9 cellular contexts compared by ENCODE assay signal in the genomic region with DNA sequence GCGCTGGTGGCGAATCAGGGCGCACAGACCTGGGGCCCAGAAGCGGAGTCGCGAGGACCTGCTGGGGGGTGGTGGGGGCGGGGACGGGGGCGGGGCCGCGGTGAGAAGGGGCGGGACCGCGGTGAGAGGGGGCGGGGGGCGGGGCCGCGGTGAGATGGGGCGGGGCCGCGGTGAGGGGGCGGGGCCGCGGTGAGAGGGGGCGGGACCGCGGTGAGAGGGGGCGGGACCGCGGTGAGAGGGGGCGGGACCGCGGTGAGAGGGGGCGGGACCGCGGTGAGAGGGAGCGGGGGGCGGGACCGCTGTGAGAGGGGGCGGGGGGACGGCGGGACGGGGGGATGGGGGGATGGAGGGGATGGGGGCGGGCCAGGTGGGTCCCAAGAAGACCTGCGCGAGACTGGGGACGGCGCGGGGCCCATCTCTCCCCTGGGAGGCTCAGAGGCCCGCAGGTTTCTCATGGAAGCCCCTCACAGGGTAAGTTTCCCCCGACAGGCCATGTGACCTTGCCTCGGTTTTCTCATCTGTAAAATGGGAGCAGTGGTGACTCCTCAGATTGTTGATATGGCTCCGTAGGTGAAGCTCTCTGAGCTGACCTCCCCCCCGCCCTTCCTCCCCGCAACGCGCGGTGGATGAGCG. TPM values are rescaled to one million over a fixed set of nuclear protein-coding genes. Genes with fewer than 3 reads are reported as not detected.
DNase-seq lines count a peak whose midpoint lies in the region; ATAC-seq, FAIRE-seq and TF ChIP-seq lines count a peak whose summit lies in the region.
"Had no signal": no experiment of that assay in that cellular context is flagged by ENCODE, and none has a peak within 500 bp of the region (broad histone marks: within the 10 kb centered on the region; RNA-seq: fewer than 3 reads in every experiment).

No MANE protein-coding gene starts in this region.

- H3K9ac ChIP-seq in HepG2 (ENCODE audit: insufficient read depth, low read depth, low read length) = peak overlapping the region; percentile 54; the same call in 1 of the 2 replicates

- no peaks in the 10 kb centered on the region for H3K79me2 ChIP-seq in HepG2 (ENCODE audit: insufficient read depth, low read length)

- TF ChIP-seq CTCF in coronary artery (IDR thresholded peaks at IDR 0.05) (no peak), HepG2 (CRISPR knock-in tag; IDR thresholded peaks at IDR 0.05) (no peak), tibial nerve (IDR thresholded peaks at IDR 0.05) (no peak)

- no TSS peak for BruUV-seq in HepG2 (replicated peaks; lab: Mats Ljungman, UMichigan)

- no peaks in the 10 kb centered on the region for H3K36me3 Mint-ChIP-seq in stimulated activated memory B cell treated with anti-CD40 and anti-IgM and Interleukin-4, amounts not matched to agents 10 μg/mL and 1 μg/mL and 100 μg/mL, for 72 hours

- FAIRE-seq in HepG2 (lab: Jason Lieb, UNC) = no peak

- no peak for TF ChIP-seq POLR2A in HepG2 (IDR thresholded peaks at IDR 0.05; ENCODE audit: insufficient read depth in 1 of 2, low read depth in 2 of 2, low read length in 2 of 2)
- TF ChIP-seq POLR2A in tibial nerve (IDR thresholded peaks at IDR 0.05) = no peak

- CTCF ChIA-PET in HepG2 (lab: Yijun Ruan, JAX; ENCODE audit: low intra/inter-chr PET ratio, low total read pairs) = no interaction called here

- H2AFZ ChIP-seq in HepG2 (ENCODE audit: low read length) = no peak overlapping the region

- TF ChIP-seq EP300 in HepG2 (IDR thresholded peaks at IDR 0.05; ENCODE audit: low read depth in 2 of 2, low read length in 2 of 2) (no peak), HepG2 (CRISPR knock-in tag; IDR thresholded peaks at IDR 0.05; ENCODE audit: borderline replicate concordance) (no peak), tibial nerve (IDR thresholded peaks at IDR 0.05) (no peak)

- peaks cover 41% of the 10 kb centered on the region for H3K4me1 ChIP-seq in HepG2 (ENCODE audit: insufficient read depth, low read length)
- H3K4me1 ChIP-seq in tibial nerve = peaks cover 0 to 20% (median 11%) of the 10 kb centered on the region in 4 donors

- WGBS in HepG2 (ENCODE audit: low lambda C conversion rate) = 51% methylated on average over 59 of the region's 59 CpGs
- 28 to 33% methylated on average over 21 to 23 of the region's 59 CpGs for WGBS in tibial nerve, 2 donors

- peaks cover 6% of the 10 kb centered on the region in 2 experiments for H3K36me3 ChIP-seq in HepG2 (replicated peaks in 1 of 2; ENCODE audit: control insufficient read depth in 1 of 2, insufficient read depth in 2 of 2, low read length in 2 of 2)
- H3K36me3 ChIP-seq in tibial nerve = peaks cover 0 to 7% (median 0%) of the 10 kb centered on the region in 3 donors

- H3K4me3 ChIP-seq in coronary artery (peak overlapping the region; percentile 71), HepG2 (replicated peaks in 1 of 3; ENCODE audit: insufficient read depth in 1 of 3, low read depth in 2 of 3, low read length in 3 of 3) (peak overlapping the region; percentile 38 to 63 (median 50); a peak in 5 of 6 replicates), tibial nerve (peak overlapping the region; percentile 40 to 61 (median 50))

- intact Hi-C loops in HepG2 (cut with micrococcal nuclease; ENCODE audit: unreplicated experiment) = no loop called here

- H3K9me3 ChIP-seq in HepG2 (ENCODE audit: low read length) = no peaks in the 10 kb centered on the region
- H3K9me3 ChIP-seq in tibial nerve = no peaks in the 10 kb centered on the region

- H3K4me2 ChIP-seq in HepG2 (ENCODE audit: low read depth, low read length) = peak overlapping the region; percentile 83

- no peaks in the 10 kb centered on the region for H4K20me1 ChIP-seq in HepG2 (ENCODE audit: insufficient read depth, low read length)

- TF ChIP-seq RAD21 in HepG2 (CRISPR knock-in tag; IDR thresholded peaks at IDR 0.05) = no peak

- H3K4me3 Mint-ChIP-seq in stimulated activated memory B cell treated with anti-CD40 and anti-IgM and Interleukin-4, amounts not matched to agents 10 μg/mL and 1 μg/mL and 100 μg/mL, for 72 hours = no peak overlapping the region

- H3K27me3 Mint-ChIP-seq in stimulated activated memory B cell treated with anti-CD40 and anti-IgM and Interleukin-4, amounts not matched to agents 10 μg/mL and 1 μg/mL and 100 μg/mL, for 72 hours = peaks cover 56% of the 10 kb centered on the region

- H3K9me3 Mint-ChIP-seq in stimulated activated memory B cell treated with anti-CD40 and anti-IgM and Interleukin-4, amounts not matched to agents 10 μg/mL and 1 μg/mL and 100 μg/mL, for 72 hours = no peaks in the 10 kb centered on the region

- in situ Hi-C loops in HepG2 (cut with HindIII; ENCODE audit: extremely low pct_ligation_motif_present, low pct_unique_long_range_greater_than_20kb) = no loop called here

- no peak overlapping the region for H3K27ac Mint-ChIP-seq in stimulated activated memory B cell treated with anti-CD40 and anti-IgM and Interleukin-4, amounts not matched to agents 10 μg/mL and 1 μg/mL and 100 μg/mL, for 72 hours

- POLR2A ChIA-PET in HepG2 (lab: Yijun Ruan, JAX) = interaction anchor here (1.1 kb wide), 1 partner anchor 10 kb away, joined by 4 read pairs; no protein-coding TSS in a partner anchor

- peak; percentile 28 for DNase-seq in activated T-cell treated with anti-CD3 and anti-CD28 coated beads, Interleukin-2, amount 50 U/mL, for 1 hour
- DNase-seq in activated T-cell treated with anti-CD3 and anti-CD28 coated beads for 4 hours = no peak
- peak; percentile 62 for DNase-seq in coronary artery (ENCODE audit: low spot score)
- DNase-seq in HepG2 (ENCODE audit: low spot score) = no peak
- DNase-seq in tibial nerve (ENCODE audit: low spot score in 2 of 2) = no peak
- DNase-seq in kidney tubule cell (ENCODE audit: low spot score) = no peak

- ATAC-seq in HepG2 = no peak; the same call in 2 of the 3 replicates
- no peak for ATAC-seq in stimulated activated memory B cell treated with anti-CD40 and anti-IgM and Interleukin-4, amounts not matched to agents 10 μg/mL and 1 μg/mL and 100 μg/mL, for 72 hours
- no peak for ATAC-seq in GM19452 (IDR thresholded peaks at IDR 0.05; ENCODE audit: unreplicated experiment)

- H3K27me3 ChIP-seq in HepG2 (ENCODE audit: control insufficient read depth in 1 of 2, insufficient read depth in 2 of 2, low read length in 2 of 2) (no peaks in the 10 kb centered on the region), tibial nerve (peaks cover 0 to 5% of the 10 kb centered on the region in 2 donors)

- peaks cover 9% of the 10 kb centered on the region for H3K4me1 Mint-ChIP-seq in stimulated activated memory B cell treated with anti-CD40 and anti-IgM and Interleukin-4, amounts not matched to agents 10 μg/mL and 1 μg/mL and 100 μg/mL, for 72 hours

- H3K27ac ChIP-seq in coronary artery = peak overlapping the region in 1 of 2 donors; percentile 55
- H3K27ac ChIP-seq in HepG2 (ENCODE audit: extremely low read length, insufficient read depth, low read length) = no peak overlapping the region
- peak overlapping the region; percentile 42 to 83 (median 74) for H3K27ac ChIP-seq in tibial nerve

RNA-seq across cellular contexts. Expression of a gene that starts 28.6 kb away (rescaled TPM):
- total RNA-seq in HepG2 (2016; rRNA removed; fragmentation: Illumina TruSeq; extraction: Trizol) (13.0 and 17.0 TPM in 2 replicates), tibial nerve (1 to 10 TPM in 3 of 4 donors, under 1 TPM in 1; 0.42 to 2.6 (median 1.3) TPM)
- 18.8 and 21.7 TPM in 2 replicates for total RNA-seq in HepG2 (2016; cell fraction: cytosol; rRNA removed; fragmentation: Illumina TruSeq; extraction: Trizol; ENCODE audit: low read depth)
- 11.4 and 16.1 TPM in 2 replicates for total RNA-seq in HepG2 (2016; cell fraction: insoluble cytoplasmic fraction; rRNA removed; fragmentation: Illumina TruSeq; extraction: Trizol)
- 40.2 and 47.3 TPM in 2 replicates for total RNA-seq in HepG2 (2016; cell fraction: membrane; rRNA removed; fragmentation: Illumina TruSeq; extraction: Trizol)
- total RNA-seq in HepG2 (2016; cell fraction: nucleus; rRNA removed; fragmentation: Illumina TruSeq; extraction: Trizol) = 7.6 and 10.0 TPM in 2 replicates
- 40.4 and 51.0 TPM in 2 replicates for polyA plus RNA-seq in HepG2 (2011; rRNA removed)
- 44.2 and 56.2 TPM in 2 replicates for polyA plus RNA-seq in HepG2 (2011; cell fraction: cytosol; rRNA removed)
- polyA plus RNA-seq in HepG2 (2011; cell fraction: nucleus; rRNA removed) = 31.7 and 32.2 TPM in 2 replicates
- 16.4 and 30.0 TPM in 2 replicates for polyA plus RNA-seq in HepG2 (2012)
- polyA plus RNA-seq in HepG2 (2016; cell fraction: cytosol; fragmentation: Illumina TruSeq; extraction: Trizol; ENCODE audit: low read depth) = 60.8 and 72.2 TPM in 2 replicates
- polyA plus RNA-seq in HepG2 (2016; cell fraction: insoluble cytoplasmic fraction; fragmentation: Illumina TruSeq; extraction: Trizol; ENCODE audit: low read depth) = 33.1 and 40.9 TPM in 2 replicates
- 102 TPM in 2 replicates for polyA plus RNA-seq in HepG2 (2016; cell fraction: membrane; fragmentation: Illumina TruSeq; extraction: Trizol; ENCODE audit: low read depth)
- polyA plus RNA-seq in HepG2 (2016; cell fraction: nucleus; fragmentation: Illumina TruSeq; extraction: Trizol; ENCODE audit: insufficient read depth, low read depth) = 31.0 and 33.1 TPM in 2 replicates
- polyA minus RNA-seq in HepG2 (2011; rRNA and poly(A)+ RNA removed; ENCODE audit: low replicate concordance) = 5.9 and 53.2 TPM in 2 replicates
- 23.0 and 26.9 TPM in 2 replicates for polyA minus RNA-seq in HepG2 (2011; cell fraction: cytosol; rRNA and poly(A)+ RNA removed)
- polyA minus RNA-seq in HepG2 (2011; cell fraction: nucleus; rRNA and poly(A)+ RNA removed) = 9.8 and 13.2 TPM in 2 replicates

RNA-seq across cellular contexts. Expression of a gene that starts 29.3 kb away (rescaled TPM):
- total RNA-seq in HepG2 (2016; rRNA removed; fragmentation: Illumina TruSeq; extraction: Trizol) (not detected in 2 replicates), tibial nerve (not detected)
- total RNA-seq in HepG2 (2016; cell fraction: cytosol; rRNA removed; fragmentation: Illumina TruSeq; extraction: Trizol; ENCODE audit: low read depth) = not detected in 2 replicates
- total RNA-seq in HepG2 (2016; cell fraction: insoluble cytoplasmic fraction; rRNA removed; fragmentation: Illumina TruSeq; extraction: Trizol) = not detected in 2 replicates
- not detected in 2 replicates for total RNA-seq in HepG2 (2016; cell fraction: membrane; rRNA removed; fragmentation: Illumina TruSeq; extraction: Trizol)
- not detected in 2 replicates for total RNA-seq in HepG2 (2016; cell fraction: nucleus; rRNA removed; fragmentation: Illumina TruSeq; extraction: Trizol)
- polyA plus RNA-seq in HepG2 (2011; rRNA removed) = 0.03 TPM in 1 of 2 replicates, not detected in the other
- polyA plus RNA-seq in HepG2 (2011; cell fraction: cytosol; rRNA removed) = not detected in 2 replicates
- polyA plus RNA-seq in HepG2 (2011; cell fraction: nucleus; rRNA removed) = not detected in 2 replicates
- polyA plus RNA-seq in HepG2 (2012) = not detected in 2 replicates
- not detected in 2 replicates for polyA plus RNA-seq in HepG2 (2016; cell fraction: cytosol; fragmentation: Illumina TruSeq; extraction: Trizol; ENCODE audit: low read depth)
- polyA plus RNA-seq in HepG2 (2016; cell fraction: insoluble cytoplasmic fraction; fragmentation: Illumina TruSeq; extraction: Trizol; ENCODE audit: low read depth) = not detected in 2 replicates
- polyA plus RNA-seq in HepG2 (2016; cell fraction: membrane; fragmentation: Illumina TruSeq; extraction: Trizol; ENCODE audit: low read depth) = not detected in 2 replicates
- not detected in 2 replicates for polyA plus RNA-seq in HepG2 (2016; cell fraction: nucleus; fragmentation: Illumina TruSeq; extraction: Trizol; ENCODE audit: insufficient read depth, low read depth)
- polyA minus RNA-seq in HepG2 (2011; rRNA and poly(A)+ RNA removed; ENCODE audit: low replicate concordance) = not detected in 2 replicates
- polyA minus RNA-seq in HepG2 (2011; cell fraction: cytosol; rRNA and poly(A)+ RNA removed) = not detected in 2 replicates
- 0.13 TPM in 1 of 2 replicates, not detected in the other for polyA minus RNA-seq in HepG2 (2011; cell fraction: nucleus; rRNA and poly(A)+ RNA removed)
- total RNA-seq: HT1080 had no signal

Comparison
In these comparisons a context has a peak if more than half of its experiments do, and no peak if none do; other contexts are left out.
1. DNase-seq: peak in activated T-cell treated with anti-CD3 and anti-CD28 coated beads, Interleukin-2, amount 50 U/mL, for 1 hour (single experiment) and coronary artery (single experiment); none in activated T-cell treated with anti-CD3 and anti-CD28 coated beads for 4 hours (single experiment), HepG2 (single experiment), tibial nerve (0 of 2) and kidney tubule cell (single experiment).
2. Peak in every context shown above with its lines, with median percentiles within 50 percentile points of each other: H3K4me3 ChIP-seq.